1 cellular context compared by ENCODE assay signal in the genomic region with DNA sequence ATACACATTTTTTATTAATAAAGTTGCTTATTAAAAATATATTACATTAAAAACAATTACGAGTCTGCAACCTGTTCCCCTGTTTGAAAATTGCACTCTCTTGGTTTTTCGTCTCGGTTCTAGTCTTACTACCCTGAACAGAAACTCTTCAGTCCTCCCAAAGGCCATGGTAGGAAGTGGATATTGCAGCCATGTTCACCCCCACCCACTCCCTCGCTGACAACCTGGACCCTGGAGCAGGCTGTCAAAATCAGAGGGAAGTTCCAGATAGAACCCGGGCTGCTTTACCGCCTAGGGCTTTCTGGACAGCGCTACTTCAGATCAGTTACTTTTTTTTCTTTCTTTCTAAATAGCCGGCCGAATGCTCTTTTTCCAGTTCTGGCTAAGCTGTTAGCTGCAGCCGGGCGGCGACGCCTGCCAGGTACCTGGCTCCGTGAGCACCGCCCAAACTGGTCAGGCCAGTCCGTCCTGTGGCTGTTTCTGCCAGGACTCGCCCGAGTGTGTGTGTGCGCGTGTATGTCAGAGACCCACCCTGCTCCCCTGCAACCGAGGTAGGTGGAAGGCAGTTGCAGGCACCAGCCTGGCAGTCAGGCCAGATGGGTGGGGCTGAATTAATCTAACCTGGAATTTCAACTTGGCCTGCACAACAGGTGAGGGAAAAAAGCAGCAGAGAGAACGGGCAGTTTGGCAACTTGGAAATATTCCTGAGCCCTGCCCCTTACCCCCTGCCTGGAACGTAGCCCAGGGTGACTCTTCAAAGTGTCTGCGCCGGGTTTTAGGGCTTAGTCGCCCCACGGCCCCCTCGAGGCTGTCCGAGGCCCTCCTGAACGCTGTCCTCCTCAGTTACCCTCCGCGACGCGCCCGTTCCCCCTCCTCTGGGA.
TF ChIP-seq lines count a peak whose summit lies in the region.

No MANE protein-coding gene starts in this region.

TF ChIP-seq in HepG2, 621 proteins besides CTCF, POLR2A, EP300 and RAD21 (continued from another document and continues in another):
- TF ChIP-seq, protein P1, sequence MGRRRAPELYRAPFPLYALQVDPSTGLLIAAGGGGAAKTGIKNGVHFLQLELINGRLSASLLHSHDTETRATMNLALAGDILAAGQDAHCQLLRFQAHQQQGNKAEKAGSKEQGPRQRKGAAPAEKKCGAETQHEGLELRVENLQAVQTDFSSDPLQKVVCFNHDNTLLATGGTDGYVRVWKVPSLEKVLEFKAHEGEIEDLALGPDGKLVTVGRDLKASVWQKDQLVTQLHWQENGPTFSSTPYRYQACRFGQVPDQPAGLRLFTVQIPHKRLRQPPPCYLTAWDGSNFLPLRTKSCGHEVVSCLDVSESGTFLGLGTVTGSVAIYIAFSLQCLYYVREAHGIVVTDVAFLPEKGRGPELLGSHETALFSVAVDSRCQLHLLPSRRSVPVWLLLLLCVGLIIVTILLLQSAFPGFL (CRISPR knock-in tag; IDR thresholded peaks at IDR 0.05): no peak
- 0 out of 2 replicates have a peak, but pooled peaks have one; percentile 33 for TF ChIP-seq ZNF441 (CRISPR knock-in tag; IDR thresholded peaks at IDR 0.05; ENCODE audit: borderline replicate concordance)
- TF ChIP-seq MED13 (CRISPR knock-in tag; IDR thresholded peaks at IDR 0.05): peak; percentile 45; the same call in 1 of the 2 replicates
- TF ChIP-seq NRL (CRISPR knock-in tag; IDR thresholded peaks at IDR 0.05; ENCODE audit: borderline replicate concordance): no peak; the same call in 1 of the 2 replicates
- no peak for TF ChIP-seq NFATC3 (CRISPR knock-in tag; IDR thresholded peaks at IDR 0.05)
- TF ChIP-seq, protein P2, sequence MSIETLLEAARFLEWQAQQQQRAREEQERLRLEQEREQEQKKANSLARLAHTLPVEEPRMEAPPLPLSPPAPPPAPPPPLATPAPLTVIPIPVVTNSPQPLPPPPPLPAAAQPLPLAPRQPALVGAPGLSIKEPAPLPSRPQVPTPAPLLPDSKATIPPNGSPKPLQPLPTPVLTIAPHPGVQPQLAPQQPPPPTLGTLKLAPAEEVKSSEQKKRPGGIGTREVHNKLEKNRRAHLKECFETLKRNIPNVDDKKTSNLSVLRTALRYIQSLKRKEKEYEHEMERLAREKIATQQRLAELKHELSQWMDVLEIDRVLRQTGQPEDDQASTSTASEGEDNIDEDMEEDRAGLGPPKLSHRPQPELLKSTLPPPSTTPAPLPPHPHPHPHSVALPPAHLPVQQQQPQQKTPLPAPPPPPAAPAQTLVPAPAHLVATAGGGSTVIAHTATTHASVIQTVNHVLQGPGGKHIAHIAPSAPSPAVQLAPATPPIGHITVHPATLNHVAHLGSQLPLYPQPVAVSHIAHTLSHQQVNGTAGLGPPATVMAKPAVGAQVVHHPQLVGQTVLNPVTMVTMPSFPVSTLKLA (IDR thresholded peaks at IDR 0.05): no peak
- TF ChIP-seq, protein P3, sequence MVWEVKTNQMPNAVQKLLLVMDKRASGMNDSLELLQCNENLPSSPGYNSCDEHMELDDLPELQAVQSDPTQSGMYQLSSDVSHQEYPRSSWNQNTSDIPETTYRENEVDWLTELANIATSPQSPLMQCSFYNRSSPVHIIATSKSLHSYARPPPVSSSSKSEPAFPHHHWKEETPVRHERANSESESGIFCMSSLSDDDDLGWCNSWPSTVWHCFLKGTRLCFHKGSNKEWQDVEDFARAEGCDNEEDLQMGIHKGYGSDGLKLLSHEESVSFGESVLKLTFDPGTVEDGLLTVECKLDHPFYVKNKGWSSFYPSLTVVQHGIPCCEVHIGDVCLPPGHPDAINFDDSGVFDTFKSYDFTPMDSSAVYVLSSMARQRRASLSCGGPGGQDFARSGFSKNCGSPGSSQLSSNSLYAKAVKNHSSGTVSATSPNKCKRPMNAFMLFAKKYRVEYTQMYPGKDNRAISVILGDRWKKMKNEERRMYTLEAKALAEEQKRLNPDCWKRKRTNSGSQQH (CRISPR knock-in tag; IDR thresholded peaks at IDR 0.05; ENCODE audit: low read depth): no peak
- TF ChIP-seq SNRNP70 (IDR thresholded peaks at IDR 0.05; ENCODE audit: low read depth, low read length): no peak
- no peak for TF ChIP-seq ZNF556 (CRISPR knock-in tag; IDR thresholded peaks at IDR 0.05; ENCODE audit: borderline replicate concordance)
- no peak for TF ChIP-seq U2AF2 (IDR thresholded peaks at IDR 0.05; ENCODE audit: low read depth, low read length)
- TF ChIP-seq, protein P4, sequence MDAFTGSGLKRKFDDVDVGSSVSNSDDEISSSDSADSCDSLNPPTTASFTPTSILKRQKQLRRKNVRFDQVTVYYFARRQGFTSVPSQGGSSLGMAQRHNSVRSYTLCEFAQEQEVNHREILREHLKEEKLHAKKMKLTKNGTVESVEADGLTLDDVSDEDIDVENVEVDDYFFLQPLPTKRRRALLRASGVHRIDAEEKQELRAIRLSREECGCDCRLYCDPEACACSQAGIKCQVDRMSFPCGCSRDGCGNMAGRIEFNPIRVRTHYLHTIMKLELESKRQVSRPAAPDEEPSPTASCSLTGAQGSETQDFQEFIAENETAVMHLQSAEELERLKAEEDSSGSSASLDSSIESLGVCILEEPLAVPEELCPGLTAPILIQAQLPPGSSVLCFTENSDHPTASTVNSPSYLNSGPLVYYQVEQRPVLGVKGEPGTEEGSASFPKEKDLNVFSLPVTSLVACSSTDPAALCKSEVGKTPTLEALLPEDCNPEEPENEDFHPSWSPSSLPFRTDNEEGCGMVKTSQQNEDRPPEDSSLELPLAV (CRISPR knock-in tag; conservative IDR thresholded peaks at IDR 0.05; ENCODE audit: low read depth): no peak
- peak; percentile 62 for TF ChIP-seq RBM39 (IDR thresholded peaks at IDR 0.05; ENCODE audit: low read depth, low read length, poor library complexity, severe bottlenecking)
- TF ChIP-seq PITX1 (CRISPR knock-in tag; IDR thresholded peaks at IDR 0.05): peak; percentile 55; the same call in 1 of the 2 replicates
- TF ChIP-seq, protein P5, sequence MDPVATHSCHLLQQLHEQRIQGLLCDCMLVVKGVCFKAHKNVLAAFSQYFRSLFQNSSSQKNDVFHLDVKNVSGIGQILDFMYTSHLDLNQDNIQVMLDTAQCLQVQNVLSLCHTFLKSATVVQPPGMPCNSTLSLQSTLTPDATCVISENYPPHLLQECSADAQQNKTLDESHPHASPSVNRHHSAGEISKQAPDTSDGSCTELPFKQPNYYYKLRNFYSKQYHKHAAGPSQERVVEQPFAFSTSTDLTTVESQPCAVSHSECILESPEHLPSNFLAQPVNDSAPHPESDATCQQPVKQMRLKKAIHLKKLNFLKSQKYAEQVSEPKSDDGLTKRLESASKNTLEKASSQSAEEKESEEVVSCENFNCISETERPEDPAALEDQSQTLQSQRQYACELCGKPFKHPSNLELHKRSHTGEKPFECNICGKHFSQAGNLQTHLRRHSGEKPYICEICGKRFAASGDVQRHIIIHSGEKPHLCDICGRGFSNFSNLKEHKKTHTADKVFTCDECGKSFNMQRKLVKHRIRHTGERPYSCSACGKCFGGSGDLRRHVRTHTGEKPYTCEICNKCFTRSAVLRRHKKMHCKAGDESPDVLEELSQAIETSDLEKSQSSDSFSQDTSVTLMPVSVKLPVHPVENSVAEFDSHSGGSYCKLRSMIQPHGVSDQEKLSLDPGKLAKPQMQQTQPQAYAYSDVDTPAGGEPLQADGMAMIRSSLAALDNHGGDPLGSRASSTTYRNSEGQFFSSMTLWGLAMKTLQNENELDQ (CRISPR knock-in tag; IDR thresholded peaks at IDR 0.05; ENCODE audit: borderline replicate concordance): no peak
- TF ChIP-seq, protein P6, sequence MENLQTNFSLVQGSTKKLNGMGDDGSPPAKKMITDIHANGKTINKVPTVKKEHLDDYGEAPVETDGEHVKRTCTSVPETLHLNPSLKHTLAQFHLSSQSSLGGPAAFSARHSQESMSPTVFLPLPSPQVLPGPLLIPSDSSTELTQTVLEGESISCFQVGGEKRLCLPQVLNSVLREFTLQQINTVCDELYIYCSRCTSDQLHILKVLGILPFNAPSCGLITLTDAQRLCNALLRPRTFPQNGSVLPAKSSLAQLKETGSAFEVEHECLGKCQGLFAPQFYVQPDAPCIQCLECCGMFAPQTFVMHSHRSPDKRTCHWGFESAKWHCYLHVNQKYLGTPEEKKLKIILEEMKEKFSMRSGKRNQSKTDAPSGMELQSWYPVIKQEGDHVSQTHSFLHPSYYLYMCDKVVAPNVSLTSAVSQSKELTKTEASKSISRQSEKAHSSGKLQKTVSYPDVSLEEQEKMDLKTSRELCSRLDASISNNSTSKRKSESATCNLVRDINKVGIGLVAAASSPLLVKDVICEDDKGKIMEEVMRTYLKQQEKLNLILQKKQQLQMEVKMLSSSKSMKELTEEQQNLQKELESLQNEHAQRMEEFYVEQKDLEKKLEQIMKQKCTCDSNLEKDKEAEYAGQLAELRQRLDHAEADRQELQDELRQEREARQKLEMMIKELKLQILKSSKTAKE (CRISPR knock-in tag; IDR thresholded peaks at IDR 0.05; ENCODE audit: borderline replicate concordance): no peak
- TF ChIP-seq ZKSCAN5 (CRISPR knock-in tag; IDR thresholded peaks at IDR 0.05): no peak
- TF ChIP-seq ZNF232 (CRISPR knock-in tag; IDR thresholded peaks at IDR 0.05; ENCODE audit: borderline replicate concordance): peak; percentile 57; the same call in 1 of the 2 replicates
- no peak; the same call in 1 of the 2 replicates for TF ChIP-seq TMF1 (CRISPR knock-in tag; IDR thresholded peaks at IDR 0.05; ENCODE audit: low read depth)
- no peak for TF ChIP-seq CC2D1A (CRISPR knock-in tag; IDR thresholded peaks at IDR 0.05)
- TF ChIP-seq KAT8 (CRISPR knock-in tag; IDR thresholded peaks at IDR 0.05): no peak
- TF ChIP-seq, protein P7, sequence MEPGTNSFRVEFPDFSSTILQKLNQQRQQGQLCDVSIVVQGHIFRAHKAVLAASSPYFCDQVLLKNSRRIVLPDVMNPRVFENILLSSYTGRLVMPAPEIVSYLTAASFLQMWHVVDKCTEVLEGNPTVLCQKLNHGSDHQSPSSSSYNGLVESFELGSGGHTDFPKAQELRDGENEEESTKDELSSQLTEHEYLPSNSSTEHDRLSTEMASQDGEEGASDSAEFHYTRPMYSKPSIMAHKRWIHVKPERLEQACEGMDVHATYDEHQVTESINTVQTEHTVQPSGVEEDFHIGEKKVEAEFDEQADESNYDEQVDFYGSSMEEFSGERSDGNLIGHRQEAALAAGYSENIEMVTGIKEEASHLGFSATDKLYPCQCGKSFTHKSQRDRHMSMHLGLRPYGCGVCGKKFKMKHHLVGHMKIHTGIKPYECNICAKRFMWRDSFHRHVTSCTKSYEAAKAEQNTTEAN (CRISPR knock-in tag; conservative IDR thresholded peaks at IDR 0.05): no peak
- no peak; the same call in 1 of the 2 replicates for TF ChIP-seq ERF (CRISPR knock-in tag; IDR thresholded peaks at IDR 0.05)
- TF ChIP-seq, protein P8, sequence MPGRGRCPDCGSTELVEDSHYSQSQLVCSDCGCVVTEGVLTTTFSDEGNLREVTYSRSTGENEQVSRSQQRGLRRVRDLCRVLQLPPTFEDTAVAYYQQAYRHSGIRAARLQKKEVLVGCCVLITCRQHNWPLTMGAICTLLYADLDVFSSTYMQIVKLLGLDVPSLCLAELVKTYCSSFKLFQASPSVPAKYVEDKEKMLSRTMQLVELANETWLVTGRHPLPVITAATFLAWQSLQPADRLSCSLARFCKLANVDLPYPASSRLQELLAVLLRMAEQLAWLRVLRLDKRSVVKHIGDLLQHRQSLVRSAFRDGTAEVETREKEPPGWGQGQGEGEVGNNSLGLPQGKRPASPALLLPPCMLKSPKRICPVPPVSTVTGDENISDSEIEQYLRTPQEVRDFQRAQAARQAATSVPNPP (CRISPR knock-in tag; IDR thresholded peaks at IDR 0.05): 0 out of 2 replicates have a peak, but pooled peaks have one; percentile 44
- TF ChIP-seq, protein P9, sequence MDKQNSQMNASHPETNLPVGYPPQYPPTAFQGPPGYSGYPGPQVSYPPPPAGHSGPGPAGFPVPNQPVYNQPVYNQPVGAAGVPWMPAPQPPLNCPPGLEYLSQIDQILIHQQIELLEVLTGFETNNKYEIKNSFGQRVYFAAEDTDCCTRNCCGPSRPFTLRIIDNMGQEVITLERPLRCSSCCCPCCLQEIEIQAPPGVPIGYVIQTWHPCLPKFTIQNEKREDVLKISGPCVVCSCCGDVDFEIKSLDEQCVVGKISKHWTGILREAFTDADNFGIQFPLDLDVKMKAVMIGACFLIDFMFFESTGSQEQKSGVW (CRISPR knock-in tag; IDR thresholded peaks at IDR 0.05; ENCODE audit: borderline replicate concordance): no peak
- TF ChIP-seq ZNF790 (CRISPR knock-in tag; IDR thresholded peaks at IDR 0.05; ENCODE audit: borderline replicate concordance): no peak
- TF ChIP-seq ZNF850 (CRISPR knock-in tag; conservative IDR thresholded peaks at IDR 0.05): no peak
- TF ChIP-seq, protein P10, sequence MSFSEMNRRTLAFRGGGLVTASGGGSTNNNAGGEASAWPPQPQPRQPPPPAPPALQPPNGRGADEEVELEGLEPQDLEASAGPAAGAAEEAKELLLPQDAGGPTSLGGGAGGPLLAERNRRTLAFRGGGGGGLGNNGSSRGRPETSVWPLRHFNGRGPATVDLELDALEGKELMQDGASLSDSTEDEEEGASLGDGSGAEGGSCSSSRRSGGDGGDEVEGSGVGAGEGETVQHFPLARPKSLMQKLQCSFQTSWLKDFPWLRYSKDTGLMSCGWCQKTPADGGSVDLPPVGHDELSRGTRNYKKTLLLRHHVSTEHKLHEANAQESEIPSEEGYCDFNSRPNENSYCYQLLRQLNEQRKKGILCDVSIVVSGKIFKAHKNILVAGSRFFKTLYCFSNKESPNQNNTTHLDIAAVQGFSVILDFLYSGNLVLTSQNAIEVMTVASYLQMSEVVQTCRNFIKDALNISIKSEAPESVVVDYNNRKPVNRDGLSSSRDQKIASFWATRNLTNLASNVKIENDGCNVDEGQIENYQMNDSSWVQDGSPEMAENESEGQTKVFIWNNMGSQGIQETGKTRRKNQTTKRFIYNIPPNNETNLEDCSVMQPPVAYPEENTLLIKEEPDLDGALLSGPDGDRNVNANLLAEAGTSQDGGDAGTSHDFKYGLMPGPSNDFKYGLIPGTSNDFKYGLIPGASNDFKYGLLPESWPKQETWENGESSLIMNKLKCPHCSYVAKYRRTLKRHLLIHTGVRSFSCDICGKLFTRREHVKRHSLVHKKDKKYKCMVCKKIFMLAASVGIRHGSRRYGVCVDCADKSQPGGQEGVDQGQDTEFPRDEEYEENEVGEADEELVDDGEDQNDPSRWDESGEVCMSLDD (CRISPR knock-in tag; IDR thresholded peaks at IDR 0.05; ENCODE audit: borderline replicate concordance): no peak
- TF ChIP-seq MTA1 (CRISPR knock-in tag; IDR thresholded peaks at IDR 0.05; ENCODE audit: borderline replicate concordance): peak; percentile 16; the same call in 1 of the 2 replicates
- no peak for TF ChIP-seq ZNF326 (CRISPR knock-in tag; IDR thresholded peaks at IDR 0.05; ENCODE audit: borderline replicate concordance)
- TF ChIP-seq HDAC2 (CRISPR knock-in tag; IDR thresholded peaks at IDR 0.05): peak; percentile 33; the same call in 1 of the 2 replicates
- peak; percentile 28; the same call in 1 of the 2 replicates for TF ChIP-seq ZNF263 (CRISPR knock-in tag; IDR thresholded peaks at IDR 0.05)
- TF ChIP-seq, protein P11, sequence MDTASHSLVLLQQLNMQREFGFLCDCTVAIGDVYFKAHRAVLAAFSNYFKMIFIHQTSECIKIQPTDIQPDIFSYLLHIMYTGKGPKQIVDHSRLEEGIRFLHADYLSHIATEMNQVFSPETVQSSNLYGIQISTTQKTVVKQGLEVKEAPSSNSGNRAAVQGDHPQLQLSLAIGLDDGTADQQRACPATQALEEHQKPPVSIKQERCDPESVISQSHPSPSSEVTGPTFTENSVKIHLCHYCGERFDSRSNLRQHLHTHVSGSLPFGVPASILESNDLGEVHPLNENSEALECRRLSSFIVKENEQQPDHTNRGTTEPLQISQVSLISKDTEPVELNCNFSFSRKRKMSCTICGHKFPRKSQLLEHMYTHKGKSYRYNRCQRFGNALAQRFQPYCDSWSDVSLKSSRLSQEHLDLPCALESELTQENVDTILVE (CRISPR knock-in tag; IDR thresholded peaks at IDR 0.05): no peak
